8 cellular contexts compared by ENCODE assay signal in the genomic region with DNA sequence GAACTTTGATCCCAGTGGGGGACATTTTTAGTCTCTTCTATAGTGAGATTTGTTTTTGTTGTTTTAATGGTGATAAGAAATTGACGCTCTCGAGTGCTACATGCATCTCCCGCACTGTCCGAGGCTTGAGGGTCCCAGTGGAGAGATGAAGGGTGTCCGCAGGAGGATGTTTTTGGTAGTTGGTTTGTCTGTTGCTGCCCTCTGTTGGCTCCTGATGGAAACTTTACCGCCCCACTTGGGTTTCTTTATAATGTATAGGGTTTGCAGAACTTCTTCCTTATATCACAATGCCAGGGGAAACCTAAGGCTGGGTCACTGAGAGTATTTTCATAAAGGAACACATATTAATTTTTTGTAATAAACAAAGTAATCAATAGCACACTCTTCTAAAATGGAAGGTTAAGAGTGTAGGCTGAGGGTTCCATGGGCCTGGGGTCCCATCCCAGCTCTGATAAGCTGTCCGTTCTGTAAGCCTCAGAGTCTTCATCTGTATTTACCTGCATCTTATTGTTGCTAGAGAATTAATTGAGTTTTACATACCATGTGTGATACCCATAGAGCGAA.
DNase-seq lines count a peak whose midpoint lies in the region; ATAC-seq and TF ChIP-seq lines count a peak whose summit lies in the region.

No MANE protein-coding gene starts in this region.

- H3K9me3 ChIP-seq in hepatocyte (ENCODE audit: low read depth), result no peaks in the 10 kb centered on the region
- H3K9me3 ChIP-seq in CD4-positive, alpha-beta memory T cell (ENCODE audit: control insufficient read depth in 1 of 2, low read length in 2 of 2), result no peaks in the 10 kb centered on the region

- H3K27me3 ChIP-seq in hepatocyte, result no peaks in the 10 kb centered on the region
- H3K27me3 ChIP-seq in CD4-positive, alpha-beta memory T cell (ENCODE audit: insufficient read depth, low read length), result no peaks in the 10 kb centered on the region

- no peak overlapping the region for H2AFZ ChIP-seq in hepatocyte

- peak; percentile 68 for TF ChIP-seq CTCF in hepatocyte (IDR thresholded peaks at IDR 0.05; ENCODE audit: poor library complexity)
- no peak for TF ChIP-seq CTCF in CD14-positive monocyte (IDR thresholded peaks at IDR 0.05)

- DNase-seq in AG20443 (ENCODE audit: low spot score) (peak; percentile 27), SHP77 treated with DMSO at 0.1 percent for 48 hours (lab: John Stamatoyannopoulos, UW) (peak; percentile 10), hepatocyte (ENCODE audit: low spot score) (peak; percentile 42), CD14-positive monocyte (ENCODE audit: low spot score) (no peak), NCI-H187 (lab: John Stamatoyannopoulos, UW) (no peak)
- no peak for DNase-seq in CD4-positive, alpha-beta memory T cell

- no peaks in the 10 kb centered on the region for H3K36me3 ChIP-seq in hepatocyte (replicated peaks; ENCODE audit: insufficient read depth, low read depth)
- H3K36me3 ChIP-seq in CD4-positive, alpha-beta memory T cell (ENCODE audit: insufficient read depth, low read length), result no peaks in the 10 kb centered on the region

- WGBS in hepatocyte (ENCODE audit: low lambda C conversion rate, missing lambda C conversion rate), result 45% methylated on average over 8 of the region's 8 CpGs

- H3K4me3 Mint-ChIP-seq in CD14-positive monocyte, result no peak overlapping the region
- H3K4me3 Mint-ChIP-seq in CD4-positive, alpha-beta memory T cell, result no peak overlapping the region

- no peaks in the 10 kb centered on the region for H3K9me2 ChIP-seq in hepatocyte (replicated peaks; ENCODE audit: insufficient read depth)

- POLR2A ChIA-PET in CD4-positive, alpha-beta memory T cell (lab: Charles Lee; ENCODE audit: partially characterized antibody), result no interaction called here

- no peak overlapping the region for H3K27ac ChIP-seq in hepatocyte
- H3K27ac ChIP-seq in CD4-positive, alpha-beta memory T cell (ENCODE audit: low read depth, low read length), result no peak overlapping the region

- CTCF ChIA-PET in CD4-positive, alpha-beta memory T cell (lab: Charles Lee; ENCODE audit: partially characterized antibody), result no interaction called here

- H3K27ac Mint-ChIP-seq in CD14-positive monocyte, result no peak overlapping the region
- H3K27ac Mint-ChIP-seq in CD4-positive, alpha-beta memory T cell, result no peak overlapping the region

- intact Hi-C loops in CD14-positive monocyte (cut with micrococcal nuclease), result no loop called here
- intact Hi-C loops in CD4-positive, alpha-beta memory T cell (cut with micrococcal nuclease), result no loop called here

- no peaks in the 10 kb centered on the region for H3K4me1 Mint-ChIP-seq in CD14-positive monocyte
- H3K4me1 Mint-ChIP-seq in CD4-positive, alpha-beta memory T cell, result no peaks in the 10 kb centered on the region

- no peak overlapping the region for H3K4me3 ChIP-seq in hepatocyte
- H3K4me3 ChIP-seq in CD4-positive, alpha-beta memory T cell (ENCODE audit: low read length in 2 of 2), result no peak overlapping the region

- ATAC-seq in GM19351 (IDR thresholded peaks at IDR 0.05; ENCODE audit: unreplicated experiment) (peak; percentile 63), GM19452 (IDR thresholded peaks at IDR 0.05; ENCODE audit: unreplicated experiment) (no peak)

- no peaks in the 10 kb centered on the region for H3K79me2 ChIP-seq in hepatocyte

- no peak overlapping the region for H3K4me2 ChIP-seq in hepatocyte

- no peaks in the 10 kb centered on the region for H3K9me3 Mint-ChIP-seq in CD14-positive monocyte
- peaks cover 0 to 3% (median 0%) of the 10 kb centered on the region in 8 donors for H3K9me3 Mint-ChIP-seq in CD4-positive, alpha-beta memory T cell

- H4K20me1 ChIP-seq in hepatocyte (ENCODE audit: insufficient read depth, poor library complexity, severe bottlenecking), result no peaks in the 10 kb centered on the region

- no peaks in the 10 kb centered on the region for H3K4me1 ChIP-seq in hepatocyte (ENCODE audit: insufficient read depth)
- H3K4me1 ChIP-seq in CD4-positive, alpha-beta memory T cell (ENCODE audit: insufficient read depth, low read length), result no peaks in the 10 kb centered on the region

- no peaks in the 10 kb centered on the region for H3K36me3 Mint-ChIP-seq in CD14-positive monocyte
- H3K36me3 Mint-ChIP-seq in CD4-positive, alpha-beta memory T cell, result no peaks in the 10 kb centered on the region

- H3K27me3 Mint-ChIP-seq in CD14-positive monocyte (ENCODE audit: low read depth in 3 of 3), result peaks cover 1 to 4% (median 3%) of the 10 kb centered on the region in 3 donors
- H3K27me3 Mint-ChIP-seq in CD4-positive, alpha-beta memory T cell, result no peaks in the 10 kb centered on the region

Comparison
In these comparisons a context has a peak if more than half of its experiments do, and no peak if none do; other contexts are left out.
1. DNase-seq: peak in AG20443 (single experiment), SHP77 treated with DMSO at 0.1 percent for 48 hours (single experiment) and hepatocyte (single experiment); none in CD14-positive monocyte (single experiment), CD4-positive, alpha-beta memory T cell (0 of 5) and NCI-H187 (0 of 2).